ENCODE assay signal across 8 cellular contexts in the genomic region with DNA sequence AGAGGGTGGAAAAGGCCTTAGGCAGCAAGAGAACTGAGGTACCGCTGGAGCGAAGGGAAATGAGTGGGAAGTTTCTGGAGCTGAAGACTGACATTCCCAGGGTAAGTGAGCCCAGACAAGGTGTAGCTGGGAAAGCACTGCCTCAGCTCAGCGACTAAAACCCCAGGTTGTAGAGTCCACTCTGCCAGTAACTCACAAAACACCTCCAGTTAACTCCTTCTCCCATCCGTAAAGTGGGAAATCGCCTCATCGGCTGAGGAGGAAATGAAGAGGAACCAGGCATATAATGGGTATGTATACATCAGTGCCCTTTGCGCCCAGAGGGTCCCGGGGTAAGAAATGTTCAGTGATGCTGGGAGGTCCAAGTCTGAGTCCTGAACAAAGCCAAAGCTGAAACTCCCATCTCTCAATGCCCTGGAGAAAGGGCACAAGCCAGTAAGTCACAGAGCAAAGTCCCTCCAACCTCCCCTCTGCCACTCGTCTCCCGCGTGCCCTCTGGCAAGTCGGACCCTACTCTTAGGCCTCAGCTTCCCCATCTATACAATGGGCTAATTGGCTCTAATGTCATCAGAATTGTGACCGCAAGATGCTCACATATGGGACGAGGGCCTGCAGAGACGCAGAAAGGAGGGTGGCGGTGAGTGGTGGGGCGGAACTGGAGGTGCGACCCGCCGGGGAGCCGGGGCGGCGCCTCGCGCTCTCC. TPM values are rescaled to one million over a fixed set of nuclear protein-coding genes. Genes with fewer than 3 reads are reported as not detected.
DNase-seq lines count a peak whose midpoint lies in the region; ATAC-seq and TF ChIP-seq lines count a peak whose summit lies in the region.

No MANE protein-coding gene starts in this region.

- no peaks in the 10 kb centered on the region for H3K27me3 Mint-ChIP-seq in mesothelial cell of epicardium (ENCODE audit: low read depth)

- no peak for TF ChIP-seq CTCF in KMS-11 (conservative IDR thresholded peaks at IDR 0.05; ENCODE audit: low read depth, low read length)
- no peak for TF ChIP-seq CTCF in cardiac fibroblast (IDR thresholded peaks at IDR 0.05; ENCODE audit: low read depth, low read length)
- TF ChIP-seq CTCF in mesothelial cell of epicardium (IDR thresholded peaks at IDR 0.05; ENCODE audit: unreplicated experiment): no peak

- no peaks in the 10 kb centered on the region for H3K27me3 ChIP-seq in KMS-11 (ENCODE audit: insufficient read depth, low read depth)

- peak overlapping the region; percentile 75; the same call in 1 of the 2 replicates for H3K9ac ChIP-seq in KMS-11

- no peak for ATAC-seq in HG03354 (IDR thresholded peaks at IDR 0.05; ENCODE audit: poor library complexity, severe bottlenecking, unreplicated experiment)

- peak; percentile 19 for DNase-seq in Daoy (ENCODE audit: low read depth)
- peak in 1 of 2 donors; percentile 21 for DNase-seq in cardiac fibroblast (ENCODE audit: low read depth in 2 of 2)
- no peak for DNase-seq in mesothelial cell of epicardium (ENCODE audit: low spot score in 2 of 2, unreplicated experiment in 2 of 2)
- no peak for DNase-seq in hippocampal formation (lab: John Stamatoyannopoulos, UW)
- DNase-seq in NCI-H2107 treated with DMSO at 0.1 percent for 48 hours (lab: John Stamatoyannopoulos, UW; ENCODE audit: unreplicated experiment): no peak
- no peak for DNase-seq in GOT3 (lab: John Stamatoyannopoulos, UW)

- no peaks in the 10 kb centered on the region for H3K36me3 ChIP-seq in KMS-11 (ENCODE audit: insufficient read depth)

- H3K4me1 Mint-ChIP-seq in mesothelial cell of epicardium: peaks cover 48% of the 10 kb centered on the region

- peak overlapping the region; percentile 74 for H3K4me2 ChIP-seq in KMS-11

- H3K36me3 Mint-ChIP-seq in mesothelial cell of epicardium: peaks cover 13% of the 10 kb centered on the region

- H3K9me3 Mint-ChIP-seq in mesothelial cell of epicardium: peaks cover 10% of the 10 kb centered on the region

- H3K79me2 ChIP-seq in KMS-11 (ENCODE audit: insufficient read depth, low read depth): no peaks in the 10 kb centered on the region

- peaks cover 40% of the 10 kb centered on the region for H3K4me1 ChIP-seq in KMS-11 (ENCODE audit: low read depth, poor library complexity, severe bottlenecking)

- H3K4me3 Mint-ChIP-seq in mesothelial cell of epicardium: peak overlapping the region; percentile 78

- H3K27ac ChIP-seq in KMS-11: peak overlapping the region; percentile 81; the same call in 1 of the 2 replicates

- no peak overlapping the region for H3K4me3 ChIP-seq in KMS-11 (IDR thresholded peaks at IDR 0.05; ENCODE audit: insufficient read depth, low read depth, low read length)
- peak overlapping the region; percentile 66 to 76 for H3K4me3 ChIP-seq in cardiac fibroblast (replicated peaks in 1 of 2; ENCODE audit: low read depth in 2 of 2, low read length in 2 of 2)

- peak overlapping the region; percentile 50; the same call in 1 of the 2 replicates for H2AFZ ChIP-seq in KMS-11 (ENCODE audit: low read depth)

- H3K27ac Mint-ChIP-seq in mesothelial cell of epicardium: peak overlapping the region; percentile 91

- no peaks in the 10 kb centered on the region for H4K20me1 ChIP-seq in KMS-11 (ENCODE audit: insufficient read depth)

RNA-seq across cellular contexts. Expression of a gene that starts 0.6 kb away (rescaled TPM):
- total RNA-seq in Daoy (2014; rRNA removed; shearing (Covaris generic)): 7.8 and 11.5 TPM in 2 replicates
- 24.8 to 29.1 TPM (median 26.5 TPM) in 3 replicates for total RNA-seq in mesothelial cell of epicardium

RNA-seq across cellular contexts. Expression of a gene that starts 42.7 kb away (rescaled TPM):
- total RNA-seq in Daoy (2014; rRNA removed; shearing (Covaris generic)): not detected in 2 replicates
- not detected in 3 replicates for total RNA-seq in mesothelial cell of epicardium

RNA-seq across cellular contexts. Expression of a gene that starts 58.3 kb away (rescaled TPM):
- not detected in 2 replicates for total RNA-seq in Daoy (2014; rRNA removed; shearing (Covaris generic))
- not detected in 3 replicates for total RNA-seq in mesothelial cell of epicardium
